ENCODE assay signal across 8 cellular contexts in genomic region chr20:18496042-18496441, GRCh38. TPM values are rescaled to one million over a fixed set of nuclear protein-coding genes. Genes with fewer than 3 reads are reported as not detected.
A peak's percentile ranks its signal among the peaks of the same experiment; 100 is the strongest.
DNase-seq lines count a peak whose midpoint lies in the region; ATAC-seq and TF ChIP-seq lines count a peak whose summit lies in the region.

No MANE protein-coding gene starts in this region.

- H4K20me1 ChIP-seq in mammary epithelial cell (ENCODE audit: insufficient read depth, low read length), result no peaks in the 10 kb centered on the region

- peak overlapping the region; percentile 79 for H3K9ac ChIP-seq in mammary epithelial cell (ENCODE audit: insufficient read depth, low read length)

- peaks cover 11% of the 10 kb centered on the region for H3K36me3 Mint-ChIP-seq in Calu3 (ENCODE audit: insufficient read depth, unreplicated experiment)
- H3K36me3 Mint-ChIP-seq in natural killer cell, result peaks cover 5% of the 10 kb centered on the region

- H2AFZ ChIP-seq in mammary epithelial cell (ENCODE audit: low read depth, low read length), result peak overlapping the region; percentile 86

- no peaks in the 10 kb centered on the region for H3K27me3 ChIP-seq in mammary epithelial cell (ENCODE audit: insufficient read depth, low read length)

- peak overlapping the region; percentile 75 to 82 (median 78) for H3K4me3 ChIP-seq in mammary epithelial cell (replicated peaks in 1 of 3; ENCODE audit: insufficient read depth in 1 of 3, low read depth in 2 of 3, low read length in 3 of 3)

- H3K4me1 Mint-ChIP-seq in Calu3 (ENCODE audit: low read depth, unreplicated experiment) (no peaks in the 10 kb centered on the region), natural killer cell (peaks cover 16% of the 10 kb centered on the region in 2 donors)

- H3K9me3 ChIP-seq in mammary epithelial cell (replicated peaks; ENCODE audit: insufficient read depth, low read length), result no peaks in the 10 kb centered on the region

- DNase-seq in Calu3, result no peak
- peak; percentile 38 for DNase-seq in NCI-H1105 treated with DMSO at 0.1 percent for 48 hours (lab: John Stamatoyannopoulos, UW)
- DNase-seq in mammary epithelial cell, result peak; percentile 36
- DNase-seq in natural killer cell, result no peak
- no peak for DNase-seq in central memory CD4-positive, alpha-beta T cell
- no peak for DNase-seq in NCI-H2171 (lab: John Stamatoyannopoulos, UW)
- no peak for DNase-seq in stimulated activated CD4-positive, alpha-beta T cell treated with anti-CD3 and anti-CD28 coated beads, Interleukin-1b, Interleukin-23, amount 100 ng/mL, for 48 hours

- no peak overlapping the region for H3K27ac Mint-ChIP-seq in Calu3 (ENCODE audit: unreplicated experiment)
- peak overlapping the region; percentile 78 to 89 for H3K27ac Mint-ChIP-seq in natural killer cell

- CTCF ChIA-PET in Calu3 (lab: Charles Lee), result no interaction called here
- CTCF ChIA-PET in mammary epithelial cell (lab: Charles Lee; ENCODE audit: low non-redundant PET), result no interaction called here

- peak overlapping the region; percentile 50 for H3K27ac ChIP-seq in mammary epithelial cell (ENCODE audit: insufficient read depth, low read depth, low read length)

- intact Hi-C loops in Calu3 (cut with micrococcal nuclease; ENCODE audit: unreplicated experiment) (no loop called here), mammary epithelial cell (cut with micrococcal nuclease) (no loop called here), natural killer cell (cut with micrococcal nuclease) (no loop called here)

- in situ Hi-C loops in mammary epithelial cell (cut with MboI; ENCODE audit: low sequenced_read_pairs in 2 of 2), result no loop called here

- H3K4me3 Mint-ChIP-seq in Calu3 (ENCODE audit: low read depth, unreplicated experiment), result peak overlapping the region; percentile 74
- peak overlapping the region; percentile 94 for H3K4me3 Mint-ChIP-seq in natural killer cell

- peaks cover 11% of the 10 kb centered on the region for H3K4me1 ChIP-seq in mammary epithelial cell (ENCODE audit: insufficient read depth, low read length)

- peak overlapping the region; percentile 93 for H3K4me2 ChIP-seq in mammary epithelial cell (ENCODE audit: insufficient read depth, low read depth, low read length)

- H3K27me3 Mint-ChIP-seq in Calu3 (ENCODE audit: unreplicated experiment), result no peaks in the 10 kb centered on the region
- no peaks in the 10 kb centered on the region for H3K27me3 Mint-ChIP-seq in natural killer cell (ENCODE audit: low read depth in 2 of 2)

- H3K9me3 Mint-ChIP-seq in Calu3 (ENCODE audit: low read depth, unreplicated experiment), result no peaks in the 10 kb centered on the region
- no peaks in the 10 kb centered on the region for H3K9me3 Mint-ChIP-seq in natural killer cell

- peaks cover 9% of the 10 kb centered on the region for H3K79me2 ChIP-seq in mammary epithelial cell (ENCODE audit: insufficient read depth, low read length)

- ATAC-seq in natural killer cell (no peak), GM21786 (IDR thresholded peaks at IDR 0.05; ENCODE audit: unreplicated experiment) (no peak)

- WGBS in mammary epithelial cell (ENCODE audit: low coverage, missing lambda C conversion rate), result 3% methylated on average over 7 of the region's 7 CpGs

- dilution Hi-C loops in mammary epithelial cell (cut with HindIII; ENCODE audit: low sequenced_read_pairs), result no loop called here

- TF ChIP-seq CTCF in Calu3 (IDR thresholded peaks at IDR 0.05; ENCODE audit: unreplicated experiment) (no peak), mammary epithelial cell (conservative IDR thresholded peaks at IDR 0.05 in 1 of 2, IDR thresholded peaks at IDR 0.05 in 1 of 2; ENCODE audit: extremely low read depth in 1 of 2, insufficient read depth in 1 of 2, low read depth in 1 of 2, low read length in 2 of 2) (no peak), natural killer cell (IDR thresholded peaks at IDR 0.05) (no peak)

- BruUV-seq in Calu3 (replicated peaks; lab: Mats Ljungman, UMichigan), result TSS peak; percentile 33
- no TSS peak for BruUV-seq in mammary epithelial cell (replicated peaks; lab: Mats Ljungman, UMichigan)

- H3K36me3 ChIP-seq in mammary epithelial cell (ENCODE audit: insufficient read depth, low read length), result no peaks in the 10 kb centered on the region

RNA-seq across cellular contexts. Expression of gene RBBP9, which starts 1.0 kb away (rescaled TPM):
- total RNA-seq in Calu3 (2022), result 3.5 and 5.5 TPM in 2 replicates
- 10 to 100 TPM; 20.3 to 25.8 TPM for total RNA-seq in mammary epithelial cell
- polyA plus RNA-seq in mammary epithelial cell, result 18.2 TPM
- 25.0 TPM for polyA minus RNA-seq in mammary epithelial cell
- 1 to 10 TPM; 4.6 to 9.2 (median 7.9) TPM for total RNA-seq in natural killer cell

RNA-seq across cellular contexts. Expression of gene SEC23B, which starts 11.7 kb away (rescaled TPM):
- 22.0 and 26.3 TPM in 2 replicates for total RNA-seq in Calu3 (2022)
- total RNA-seq in mammary epithelial cell, result 10 to 100 TPM; 61.2 to 82.8 TPM
- 88.6 TPM for polyA plus RNA-seq in mammary epithelial cell
- polyA minus RNA-seq in mammary epithelial cell, result 107 TPM
- 10 to 100 TPM; 58.2 to 68.8 (median 63.9) TPM for total RNA-seq in natural killer cell

RNA-seq across cellular contexts. Expression of gene POLR3F, which starts 28.9 kb away (rescaled TPM):
- total RNA-seq in Calu3 (2022), result 4.1 and 4.2 TPM in 2 replicates
- total RNA-seq in mammary epithelial cell, result 10 to 100 TPM; 10.7 to 15.0 TPM
- polyA plus RNA-seq in mammary epithelial cell, result 6.4 TPM
- 9.0 TPM for polyA minus RNA-seq in mammary epithelial cell
- total RNA-seq in natural killer cell, result 10 to 100 TPM in 1 of 3 donors, 1 to 10 TPM in 2; 8.5 to 10.6 (median 8.8) TPM

RNA-seq across cellular contexts. Expression of gene DZANK1, which starts 29.2 kb away (rescaled TPM):
- total RNA-seq in Calu3 (2022) (0.86 and 1.0 TPM in 2 replicates), mammary epithelial cell (1 to 10 TPM; 2.7 to 2.8 TPM), natural killer cell (1 to 10 TPM; 2.7 to 5.7 (median 3.7) TPM)
- 2.0 TPM for polyA plus RNA-seq in mammary epithelial cell
- 3.6 TPM for polyA minus RNA-seq in mammary epithelial cell

Comparison
In these comparisons a context has a peak if more than half of its experiments do, and no peak if none do; other contexts are left out.
1. DNase-seq: peak in NCI-H1105 treated with DMSO at 0.1 percent for 48 hours (single experiment) and mammary epithelial cell (single experiment); none in Calu3 (single experiment), natural killer cell (single experiment), central memory CD4-positive, alpha-beta T cell (single experiment), NCI-H2171 (single experiment) and stimulated activated CD4-positive, alpha-beta T cell treated with anti-CD3 and anti-CD28 coated beads, Interleukin-1b, Interleukin-23, amount 100 ng/mL, for 48 hours (single experiment).